In genomic region chr19:6767081-6767356, GRCh38 we compare ENCODE assay signal across 7 cellular contexts. TPM values are rescaled to one million over a fixed set of nuclear protein-coding genes. Genes with fewer than 3 reads are reported as not detected.
DNase-seq lines count a peak whose midpoint lies in the region; ATAC-seq and TF ChIP-seq lines count a peak whose summit lies in the region.

No MANE protein-coding gene starts in this region.

- H3K36me3 Mint-ChIP-seq in stimulated activated memory B cell treated with anti-CD40 and anti-IgM and Interleukin-4, amounts not matched to agents 10 μg/mL and 1 μg/mL and 100 μg/mL, for 72 hours: no peaks in the 10 kb centered on the region

- H3K27ac ChIP-seq in Panc1 (ENCODE audit: low read length) (peak overlapping the region; percentile 39; the same call in 1 of the 2 replicates), heart right ventricle (peak overlapping the region in 6 of 10 donors; percentile 45 to 74 (median 58))

- ATAC-seq in GM18858 (IDR thresholded peaks at IDR 0.05; ENCODE audit: unreplicated experiment) (peak; percentile 17), HG02759 (IDR thresholded peaks at IDR 0.05; ENCODE audit: unreplicated experiment) (peak; percentile 20), Panc1 (peak; percentile 15; the same call in 1 of the 2 replicates), heart right ventricle (peak in 7 of 8 donors; percentile 10 to 63 (median 48))
- peak; percentile 59 for ATAC-seq in stimulated activated memory B cell treated with anti-CD40 and anti-IgM and Interleukin-4, amounts not matched to agents 10 μg/mL and 1 μg/mL and 100 μg/mL, for 72 hours

- intact Hi-C loops in Panc1 (cut with micrococcal nuclease; ENCODE audit: unreplicated experiment): no loop called here
- intact Hi-C loops in heart right ventricle (cut with DNase I): loop anchor here in 2 of 10 donors (10.0 kb wide), 1 partner anchor 132 kb away; no protein-coding TSS in a partner anchor

- in situ Hi-C loops in Panc1 (cut with HindIII; ENCODE audit: low pct_unique_long_range_greater_than_20kb, low sequenced_read_pairs): no loop called here

- no peaks in the 10 kb centered on the region for H3K27me3 Mint-ChIP-seq in stimulated activated memory B cell treated with anti-CD40 and anti-IgM and Interleukin-4, amounts not matched to agents 10 μg/mL and 1 μg/mL and 100 μg/mL, for 72 hours

- DNase-seq in Panc1 (ENCODE audit: low read depth, low spot score) (no peak), heart right ventricle (no peak), NCI-H1092 (lab: John Stamatoyannopoulos, UW) (no peak), GM19240 (ENCODE audit: insufficient read length, low spot score) (no peak)

- peak overlapping the region; percentile 78 for H3K27ac Mint-ChIP-seq in stimulated activated memory B cell treated with anti-CD40 and anti-IgM and Interleukin-4, amounts not matched to agents 10 μg/mL and 1 μg/mL and 100 μg/mL, for 72 hours

- BruUV-seq in Panc1 (replicated peaks; lab: Mats Ljungman, UMichigan): no TSS peak

- POLR2A ChIA-PET in Panc1 (lab: Charles Lee): no interaction called here

- H3K4me3 ChIP-seq in Panc1 (ENCODE audit: low read depth in 2 of 2, low read length in 2 of 2): peak overlapping the region; percentile 50 to 64
- H3K4me3 ChIP-seq in heart right ventricle: peak overlapping the region in 9 of 10 donors; percentile 21 to 55 (median 40)

- TF ChIP-seq CTCF in Panc1 (IDR thresholded peaks at IDR 0.05): no peak
- no peak for TF ChIP-seq CTCF in heart right ventricle (IDR thresholded peaks at IDR 0.05)

- H3K4me3 Mint-ChIP-seq in stimulated activated memory B cell treated with anti-CD40 and anti-IgM and Interleukin-4, amounts not matched to agents 10 μg/mL and 1 μg/mL and 100 μg/mL, for 72 hours: peak overlapping the region; percentile 78

- H3K4me1 Mint-ChIP-seq in stimulated activated memory B cell treated with anti-CD40 and anti-IgM and Interleukin-4, amounts not matched to agents 10 μg/mL and 1 μg/mL and 100 μg/mL, for 72 hours: peaks cover 32% of the 10 kb centered on the region

- 0 to 2% methylated on average over 15 of the region's 15 CpGs for WGBS in heart right ventricle, 2 donors

- CTCF ChIA-PET in Panc1 (lab: Charles Lee): interaction anchor here (0.6 kb wide), 1 partner anchor 96 kb away, joined by 5 read pairs; no protein-coding TSS in a partner anchor

- no peaks in the 10 kb centered on the region for H3K9me3 ChIP-seq in Panc1 (ENCODE audit: control insufficient read depth, insufficient read depth, low read depth, low read length)
- no peaks in the 10 kb centered on the region for H3K9me3 ChIP-seq in heart right ventricle

- H3K4me1 ChIP-seq in Panc1 (ENCODE audit: control insufficient read depth, insufficient read depth, low read length) (0 out of 2 replicates have a peak, but pooled peaks cover 2% of the 10 kb centered on the region), heart right ventricle (peaks cover 3 to 38% (median 21%) of the 10 kb centered on the region in 9 donors)

- peaks cover 3% of the 10 kb centered on the region; the same call in 1 of the 2 replicates for H3K36me3 ChIP-seq in Panc1 (ENCODE audit: control insufficient read depth, insufficient read depth, low read length)
- H3K36me3 ChIP-seq in heart right ventricle: no peaks in the 10 kb centered on the region

- H3K27me3 ChIP-seq in Panc1 (ENCODE audit: control insufficient read depth, insufficient read depth, low read length): no peaks in the 10 kb centered on the region
- peaks cover 7 to 65% (median 34%) of the 10 kb centered on the region in 7 donors for H3K27me3 ChIP-seq in heart right ventricle

- peaks cover 5% of the 10 kb centered on the region for H3K9me3 Mint-ChIP-seq in stimulated activated memory B cell treated with anti-CD40 and anti-IgM and Interleukin-4, amounts not matched to agents 10 μg/mL and 1 μg/mL and 100 μg/mL, for 72 hours

RNA-seq across cellular contexts. Expression of gene SH2D3A, which starts 0.2 kb away (rescaled TPM):
- total RNA-seq in Panc1 (2021; ENCODE audit: unreplicated experiment): 2.2 TPM
- polyA plus RNA-seq in Panc1 (2012; ENCODE audit: insufficient read length): 3.0 TPM
- under 1 TPM in 5 of 10 donors, not detected in 5; 0.16 to 0.79 (median 0.36) TPM for total RNA-seq in heart right ventricle
- polyA plus RNA-seq in heart right ventricle: under 1 TPM; 0.17 to 0.37 TPM

RNA-seq across cellular contexts. Expression of gene VAV1, which starts 5.5 kb away (rescaled TPM):
- total RNA-seq in Panc1 (2021; ENCODE audit: unreplicated experiment): 0.05 TPM
- polyA plus RNA-seq in Panc1 (2012; ENCODE audit: insufficient read length): 1.5 TPM
- total RNA-seq in heart right ventricle: 10 to 100 TPM in 1 of 10 donors, 1 to 10 TPM in 6, under 1 TPM in 3; 0.45 to 11.0 (median 1.4) TPM
- 1 to 10 TPM in 1 of 2 donors, under 1 TPM in 1; 0.70 to 1.3 TPM for polyA plus RNA-seq in heart right ventricle

RNA-seq across cellular contexts. Expression of gene TRIP10, which starts 27.5 kb away (rescaled TPM):
- total RNA-seq in Panc1 (2021; ENCODE audit: unreplicated experiment) (115 TPM), heart right ventricle (100 to 1,000 TPM in 1 of 10 donors, 10 to 100 TPM in 9; 60.6 to 152 (median 73.5) TPM)
- polyA plus RNA-seq in Panc1 (2012; ENCODE audit: insufficient read length): 111 TPM
- 100 to 1,000 TPM in 1 of 2 donors, 10 to 100 TPM in 1; 93.7 to 314 TPM for polyA plus RNA-seq in heart right ventricle

RNA-seq across cellular contexts. Expression of gene GPR108, which starts 29.6 kb away (rescaled TPM):
- total RNA-seq in Panc1 (2021; ENCODE audit: unreplicated experiment): 43.0 TPM
- polyA plus RNA-seq in Panc1 (2012; ENCODE audit: insufficient read length): 63.5 TPM
- 10 to 100 TPM; 20.4 to 33.6 (median 21.5) TPM for total RNA-seq in heart right ventricle
- polyA plus RNA-seq in heart right ventricle: 10 to 100 TPM; 43.1 to 62.0 TPM

RNA-seq across cellular contexts. Expression of gene C3, which starts 46.6 kb away (rescaled TPM):
- total RNA-seq in Panc1 (2021; ENCODE audit: unreplicated experiment) (5.0 TPM), heart right ventricle (100 to 1,000 TPM in 5 of 10 donors, 10 to 100 TPM in 5; 23.0 to 438 (median 111) TPM)
- polyA plus RNA-seq in Panc1 (2012; ENCODE audit: insufficient read length): 1.3 TPM
- polyA plus RNA-seq in heart right ventricle: 100 to 1,000 TPM; 275 to 475 TPM
